ENCODE assay signal across 8 cellular contexts in the genomic region with DNA sequence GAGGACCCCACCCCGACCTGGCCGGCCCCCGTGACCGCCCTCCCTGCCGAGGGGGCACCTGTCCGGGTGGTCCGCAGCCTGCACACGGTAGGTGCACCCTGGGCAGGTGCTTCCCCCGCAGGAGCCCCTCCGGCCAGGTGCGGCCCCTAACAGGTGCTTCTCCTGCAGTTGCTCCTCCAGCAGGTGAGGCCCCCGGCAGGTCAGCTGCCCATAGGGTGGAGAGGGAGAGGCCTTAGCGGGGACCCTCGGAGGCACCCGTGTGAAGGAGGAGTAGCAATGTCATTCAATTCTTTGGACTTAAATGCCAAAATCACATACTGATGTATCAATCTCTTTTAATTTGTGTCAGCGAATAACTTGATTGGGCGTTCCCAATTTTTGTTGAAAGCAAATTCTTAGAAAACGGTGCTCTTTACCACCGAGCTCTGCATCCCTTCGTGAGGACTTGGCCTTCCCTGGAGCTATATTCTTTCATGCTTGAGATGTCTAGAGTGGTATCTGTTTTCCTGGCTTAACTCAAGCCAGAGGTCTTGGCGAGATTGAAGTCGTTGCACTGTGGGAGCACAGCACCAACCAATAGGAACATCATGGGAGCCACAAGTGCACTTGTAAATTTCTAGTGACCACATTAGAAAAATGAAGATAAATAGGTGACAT. TPM values are rescaled to one million over a fixed set of nuclear protein-coding genes. Genes with fewer than 3 reads are reported as not detected.
A peak's percentile ranks its signal among the peaks of the same experiment; 100 is the strongest.
DNase-seq lines count a peak whose midpoint lies in the region; ATAC-seq and TF ChIP-seq lines count a peak whose summit lies in the region.

No MANE protein-coding gene starts in this region.

- TF ChIP-seq POLR2A in gastroesophageal sphincter (IDR thresholded peaks at IDR 0.05): no peak

- DNase-seq in COR-L47 (lab: John Stamatoyannopoulos, UW) (peak; percentile 54), skeletal muscle cell (ENCODE audit: low read depth) (no peak), activated gamma-delta T cell (lab: John Stamatoyannopoulos, UW) (no peak)
- no peak for DNase-seq in stimulated activated CD4-positive, alpha-beta T cell treated with anti-CD3 and anti-CD28 coated beads, Interleukin-12 subunit alpha, Interleukin-12 subunit beta, amount 100 ng/mL, for 4 hours

- H3K36me3 ChIP-seq in gastroesophageal sphincter: peaks cover 0 to 6% of the 10 kb centered on the region in 2 donors

- no peak for TF ChIP-seq CTCF in WI38 (IDR thresholded peaks at IDR 0.05; ENCODE audit: low read depth, low read length)
- no peak for TF ChIP-seq CTCF in gastroesophageal sphincter (IDR thresholded peaks at IDR 0.05)

- 14 to 21% methylated on average over 6 to 10 of the region's 22 CpGs for WGBS in gastroesophageal sphincter (ENCODE audit: low coverage in 1 of 2), 2 donors

- no peaks in the 10 kb centered on the region for H3K27me3 ChIP-seq in gastroesophageal sphincter

- ATAC-seq in HG03095 (IDR thresholded peaks at IDR 0.05; ENCODE audit: unreplicated experiment): peak; percentile 14
- ATAC-seq in gastroesophageal sphincter: no peak
- no peak for ATAC-seq in GM21423 (IDR thresholded peaks at IDR 0.05; ENCODE audit: unreplicated experiment)

- H3K4me1 ChIP-seq in gastroesophageal sphincter: peaks cover 0 to 22% (median 6%) of the 10 kb centered on the region in 3 donors

- H3K4me3 ChIP-seq in WI38 (ENCODE audit: low read depth, low read length): peak overlapping the region; percentile 90
- H3K4me3 ChIP-seq in gastroesophageal sphincter: peak overlapping the region; percentile 45 to 73
- peak overlapping the region; percentile 80 for H3K4me3 ChIP-seq in skeletal muscle cell (ENCODE audit: low read depth, low read length)

- peaks cover 0 to 7% (median 0%) of the 10 kb centered on the region in 3 donors for H3K9me3 ChIP-seq in gastroesophageal sphincter

- H3K27ac ChIP-seq in gastroesophageal sphincter: peak overlapping the region; percentile 63 to 96 (median 92)

- TF ChIP-seq EP300 in gastroesophageal sphincter (IDR thresholded peaks at IDR 0.05): no peak

RNA-seq across cellular contexts. Expression of gene NCAPG2, which starts 0.8 kb away (rescaled TPM):
- total RNA-seq in gastroesophageal sphincter: 1 to 10 TPM; 4.6 to 6.4 (median 5.6) TPM
